ENCODE assay signal across 24 cellular contexts in genomic region chr18:64295839-64296238, GRCh38.
"Had no signal": no experiment of that assay in that cellular context is flagged by ENCODE, and none has a peak within 500 bp of the region (broad histone marks: within the 10 kb centered on the region; RNA-seq: fewer than 3 reads in every experiment).

No MANE protein-coding gene starts in this region.

- H3K4me2 ChIP-seq: hepatocyte had no signal

- H3K36me3 ChIP-seq: esophagus muscularis mucosa, gastroesophageal sphincter, heart left ventricle, left lung, lower lobe of right lung had no signal

- H3K27ac ChIP-seq: coronary artery, dorsolateral prefrontal cortex, esophagus muscularis mucosa, foreskin keratinocyte, gastroesophageal sphincter, heart left ventricle, hepatocyte, left lung, lower lobe of right lung had no signal

- H3K27me3 ChIP-seq: esophagus muscularis mucosa, foreskin keratinocyte, gastroesophageal sphincter, heart left ventricle, hepatocyte, left lung had no signal

- DNase-seq: dermis blood vessel endothelial cell; dorsolateral prefrontal cortex; effector CD4-positive, alpha-beta T cell; effector memory CD4-positive, alpha-beta T cell; foreskin keratinocyte; heart left ventricle; hypothalamus; immature natural killer cell; islet precursor cell; kidney; kidney glomerular epithelial cell; left colon; left lung; left ventricle myocardium superior; lower lobe of right lung; mesenchymal stem cell; mucosa of descending colon had no signal

- H3K9me3 ChIP-seq: esophagus muscularis mucosa, gastroesophageal sphincter, heart left ventricle, left lung, lower lobe of right lung, mucosa of descending colon had no signal

- FAIRE-seq: colon, endothelial cell of umbilical vein, frontal cortex, kidney had no signal

- ATAC-seq: foreskin keratinocyte, gastroesophageal sphincter, heart left ventricle, left colon, left lung, left ventricle myocardium superior, lower lobe of right lung, mucosa of descending colon had no signal

- H3K4me1 ChIP-seq: esophagus muscularis mucosa, foreskin keratinocyte, gastroesophageal sphincter, heart left ventricle, left lung, lower lobe of right lung had no signal

- H3K4me3 ChIP-seq: coronary artery, dorsolateral prefrontal cortex, esophagus muscularis mucosa, gastroesophageal sphincter, heart left ventricle, hepatocyte, left lung, lower lobe of right lung, mucosa of descending colon had no signal
